Comparison of ENCODE assay signal across 16 cellular contexts in genomic region chr1:31016868-31017267, GRCh38. TPM values are rescaled to one million over a fixed set of nuclear protein-coding genes. Genes with fewer than 3 reads are reported as not detected.
DNase-seq lines count a peak whose midpoint lies in the region; ATAC-seq and TF ChIP-seq lines count a peak whose summit lies in the region.
"Had no signal": no experiment of that assay in that cellular context is flagged by ENCODE, and none has a peak within 500 bp of the region (broad histone marks: within the 10 kb centered on the region; RNA-seq: fewer than 3 reads in every experiment).

No MANE protein-coding gene starts in this region.

- H3K9me3 Mint-ChIP-seq in activated CD8-positive, alpha-beta T cell treated with anti-CD3 and anti-CD28 coated beads for 36 hours, result no peaks in the 10 kb centered on the region
- H3K9me3 Mint-ChIP-seq in activated CD8-positive, alpha-beta T cell treated with anti-CD3 and anti-CD28 coated beads, Interleukin-2, amount 10 ng/mL, durations not matched to agents 7 days and 5 days (ENCODE audit: insufficient read depth), result no peaks in the 10 kb centered on the region
- H3K9me3 Mint-ChIP-seq in CD8-positive, alpha-beta T cell, result no peaks in the 10 kb centered on the region
- no peaks in the 10 kb centered on the region for H3K9me3 Mint-ChIP-seq in osteocyte (ENCODE audit: unreplicated experiment)
- H3K9me3 Mint-ChIP-seq: IgD-negative memory B cell had no signal

- peaks cover 52% of the 10 kb centered on the region for H3K4me1 ChIP-seq in CD8-positive, alpha-beta T cell (ENCODE audit: insufficient read depth, low read length)

- intact Hi-C loops in activated CD8-positive, alpha-beta T cell treated with anti-CD3 and anti-CD28 coated beads for 36 hours (cut with micrococcal nuclease), result loop anchor here (10.0 kb wide), 1 partner anchor 48 kb away; the partner anchor contains the start of gene PUM1
- intact Hi-C loops in CD8-positive, alpha-beta T cell (cut with DNase I, micrococcal nuclease), result no loop called here

- H3K27ac ChIP-seq in CD8-positive, alpha-beta T cell (ENCODE audit: low read depth, low read length), result no peak overlapping the region
- H3K27ac ChIP-seq: BLaER1 had no signal

- H3K9me3 ChIP-seq in CD8-positive, alpha-beta T cell (ENCODE audit: low read length), result no peaks in the 10 kb centered on the region
- no peaks in the 10 kb centered on the region for H3K9me3 ChIP-seq in T-helper 17 cell (ENCODE audit: control insufficient read depth, low read length, poor library complexity, severe bottlenecking)
- H3K9me3 ChIP-seq: BLaER1 had no signal

- ATAC-seq in activated CD8-positive, alpha-beta T cell treated with anti-CD3 and anti-CD28 coated beads for 36 hours, result no peak
- no peak for ATAC-seq in activated CD8-positive, alpha-beta T cell treated with anti-CD3 and anti-CD28 coated beads, Interleukin-2, amount 10 ng/mL, durations not matched to agents 7 days and 5 days
- no peak for ATAC-seq in CD8-positive, alpha-beta T cell
- no peak for ATAC-seq in T-helper 17 cell

- DNase-seq in activated CD8-positive, alpha-beta T cell treated with anti-CD3 and anti-CD28 coated beads for 36 hours, result no peak
- no peak for DNase-seq in activated CD8-positive, alpha-beta T cell treated with anti-CD3 and anti-CD28 coated beads, Interleukin-2, amount 10 ng/mL, durations not matched to agents 7 days and 5 days
- DNase-seq in CD8-positive, alpha-beta T cell, result no peak
- DNase-seq in T-helper 17 cell, result no peak
- DNase-seq in osteocyte (ENCODE audit: extremely low spot score, unreplicated experiment), result no peak
- no peak for DNase-seq in ecto neural progenitor cell (ENCODE audit: low spot score)
- DNase-seq in HT-29 (ENCODE audit: low spot score), result no peak
- DNase-seq in NCI-H82 (lab: John Stamatoyannopoulos, UW), result no peak
- DNase-seq: H7, Kasumi-1, MM.1S, NCI-H1092 treated with DMSO at 0.1 percent for 48 hours, NCI-H2081 treated with DMSO at 0.1 percent for 48 hours, NCI-H446 treated with DMSO at 0.1 percent for 48 hours had no signal

- H3K27me3 Mint-ChIP-seq in activated CD8-positive, alpha-beta T cell treated with anti-CD3 and anti-CD28 coated beads for 36 hours, result no peaks in the 10 kb centered on the region
- no peaks in the 10 kb centered on the region for H3K27me3 Mint-ChIP-seq in activated CD8-positive, alpha-beta T cell treated with anti-CD3 and anti-CD28 coated beads, Interleukin-2, amount 10 ng/mL, durations not matched to agents 7 days and 5 days (ENCODE audit: low read depth)
- H3K27me3 Mint-ChIP-seq in CD8-positive, alpha-beta T cell (ENCODE audit: low read depth), result no peaks in the 10 kb centered on the region
- no peaks in the 10 kb centered on the region for H3K27me3 Mint-ChIP-seq in T-helper 17 cell
- H3K27me3 Mint-ChIP-seq in osteocyte (ENCODE audit: unreplicated experiment), result no peaks in the 10 kb centered on the region
- H3K27me3 Mint-ChIP-seq: IgD-negative memory B cell had no signal

- H3K4me1 Mint-ChIP-seq in activated CD8-positive, alpha-beta T cell treated with anti-CD3 and anti-CD28 coated beads for 36 hours (ENCODE audit: low read depth), result peaks cover 71% of the 10 kb centered on the region
- peaks cover 32% of the 10 kb centered on the region for H3K4me1 Mint-ChIP-seq in activated CD8-positive, alpha-beta T cell treated with anti-CD3 and anti-CD28 coated beads, Interleukin-2, amount 10 ng/mL, durations not matched to agents 7 days and 5 days (ENCODE audit: low read depth)
- H3K4me1 Mint-ChIP-seq in CD8-positive, alpha-beta T cell (ENCODE audit: low read depth), result peaks cover 74% of the 10 kb centered on the region
- H3K4me1 Mint-ChIP-seq in T-helper 17 cell (peaks cover 49% of the 10 kb centered on the region), osteocyte (ENCODE audit: unreplicated experiment) (peaks cover 45% of the 10 kb centered on the region)

- CTCF ChIA-PET in activated CD8-positive, alpha-beta T cell treated with anti-CD3 and anti-CD28 coated beads for 36 hours (lab: Charles Lee), result no interaction called here
- CTCF ChIA-PET in activated CD8-positive, alpha-beta T cell treated with anti-CD3 and anti-CD28 coated beads, Interleukin-2, amount 10 ng/mL, durations not matched to agents 7 days and 5 days (lab: Charles Lee), result no interaction called here
- CTCF ChIA-PET in CD8-positive, alpha-beta T cell (lab: Charles Lee), result no interaction called here

- H3K36me3 ChIP-seq in CD8-positive, alpha-beta T cell (ENCODE audit: insufficient read depth, low read length), result no peaks in the 10 kb centered on the region

- no peak overlapping the region for H3K4me3 Mint-ChIP-seq in activated CD8-positive, alpha-beta T cell treated with anti-CD3 and anti-CD28 coated beads for 36 hours
- H3K4me3 Mint-ChIP-seq in activated CD8-positive, alpha-beta T cell treated with anti-CD3 and anti-CD28 coated beads, Interleukin-2, amount 10 ng/mL, durations not matched to agents 7 days and 5 days, result no peak overlapping the region
- H3K4me3 Mint-ChIP-seq in CD8-positive, alpha-beta T cell, result no peak overlapping the region
- H3K4me3 Mint-ChIP-seq in T-helper 17 cell, result no peak overlapping the region
- no peak overlapping the region for H3K4me3 Mint-ChIP-seq in osteocyte (ENCODE audit: unreplicated experiment)

- no peaks in the 10 kb centered on the region for H3K27me3 ChIP-seq in CD8-positive, alpha-beta T cell (ENCODE audit: insufficient read depth, low read length)
- H3K27me3 ChIP-seq: BLaER1 had no signal

- TF ChIP-seq CTCF in activated CD8-positive, alpha-beta T cell treated with anti-CD3 and anti-CD28 coated beads for 36 hours (IDR thresholded peaks at IDR 0.05), result no peak
- no peak for TF ChIP-seq CTCF in CD8-positive, alpha-beta T cell (IDR thresholded peaks at IDR 0.05)
- TF ChIP-seq CTCF in osteocyte (IDR thresholded peaks at IDR 0.05), result no peak

- peak overlapping the region; percentile 44 for H3K27ac Mint-ChIP-seq in activated CD8-positive, alpha-beta T cell treated with anti-CD3 and anti-CD28 coated beads for 36 hours
- H3K27ac Mint-ChIP-seq in activated CD8-positive, alpha-beta T cell treated with anti-CD3 and anti-CD28 coated beads, Interleukin-2, amount 10 ng/mL, durations not matched to agents 7 days and 5 days, result no peak overlapping the region
- H3K27ac Mint-ChIP-seq in CD8-positive, alpha-beta T cell, result peak overlapping the region; percentile 1
- H3K27ac Mint-ChIP-seq in T-helper 17 cell (peak overlapping the region; percentile 59), osteocyte (ENCODE audit: unreplicated experiment) (peak overlapping the region; percentile 12)
- H3K27ac Mint-ChIP-seq: IgD-negative memory B cell had no signal

- peaks cover 28% of the 10 kb centered on the region for H3K36me3 Mint-ChIP-seq in activated CD8-positive, alpha-beta T cell treated with anti-CD3 and anti-CD28 coated beads for 36 hours (ENCODE audit: low read depth)
- H3K36me3 Mint-ChIP-seq in activated CD8-positive, alpha-beta T cell treated with anti-CD3 and anti-CD28 coated beads, Interleukin-2, amount 10 ng/mL, durations not matched to agents 7 days and 5 days (ENCODE audit: low read depth), result peaks cover 22% of the 10 kb centered on the region
- peaks cover 10% of the 10 kb centered on the region for H3K36me3 Mint-ChIP-seq in CD8-positive, alpha-beta T cell
- H3K36me3 Mint-ChIP-seq in T-helper 17 cell (ENCODE audit: low read depth) (peaks cover 4% of the 10 kb centered on the region), osteocyte (ENCODE audit: unreplicated experiment) (peaks cover 9% of the 10 kb centered on the region)

- POLR2A ChIA-PET in activated CD8-positive, alpha-beta T cell treated with anti-CD3 and anti-CD28 coated beads for 36 hours (lab: Charles Lee), result no interaction called here
- POLR2A ChIA-PET in activated CD8-positive, alpha-beta T cell treated with anti-CD3 and anti-CD28 coated beads, Interleukin-2, amount 10 ng/mL, durations not matched to agents 7 days and 5 days (lab: Charles Lee), result no interaction called here
- POLR2A ChIA-PET in CD8-positive, alpha-beta T cell (lab: Charles Lee), result no interaction called here

- H3K4me3 ChIP-seq in CD8-positive, alpha-beta T cell (ENCODE audit: low read depth, low read length), result no peak overlapping the region
- H3K4me3 ChIP-seq: BLaER1 had no signal

RNA-seq across cellular contexts. Expression of gene PUM1, which starts 48.6 kb away (rescaled TPM):
- total RNA-seq in activated CD8-positive, alpha-beta T cell treated with anti-CD3 and anti-CD28 coated beads for 36 hours, result 10 to 100 TPM; 98.0 to 99.0 TPM
- 10 to 100 TPM; 91.0 to 94.9 TPM for total RNA-seq in activated CD8-positive, alpha-beta T cell treated with anti-CD3 and anti-CD28 coated beads, Interleukin-2, amount 10 ng/mL, durations not matched to agents 7 days and 5 days
- total RNA-seq in CD8-positive, alpha-beta T cell, result 100 to 1,000 TPM; 190 to 191 TPM
- total RNA-seq in T-helper 17 cell (100 to 1,000 TPM; 186 to 202 TPM), osteocyte (139 and 145 TPM in 2 replicates)
- total RNA-seq in HT-29 (2014; rRNA removed; shearing (Covaris generic)), result 59.0 and 66.6 TPM in 2 replicates
